ENCODE assay signal across 9 cellular contexts in genomic region chr18:42114310-42114943, GRCh38.
A peak's percentile ranks its signal among the peaks of the same experiment; 100 is the strongest.
DNase-seq lines count a peak whose midpoint lies in the region; ATAC-seq and TF ChIP-seq lines count a peak whose summit lies in the region.
"Had no signal": no experiment of that assay in that cellular context is flagged by ENCODE, and none has a peak within 500 bp of the region (broad histone marks: within the 10 kb centered on the region; RNA-seq: fewer than 3 reads in every experiment).

No MANE protein-coding gene starts in this region.

- no peaks in the 10 kb centered on the region for H3K36me3 Mint-ChIP-seq in naive thymus-derived CD8-positive, alpha-beta T cell

- no peaks in the 10 kb centered on the region for H3K36me3 ChIP-seq in esophagus muscularis mucosa
- no peaks in the 10 kb centered on the region for H3K36me3 ChIP-seq in suprapubic skin
- H3K36me3 ChIP-seq: neutrophil had no signal

- H3K4me3 Mint-ChIP-seq in naive thymus-derived CD8-positive, alpha-beta T cell: peak overlapping the region in 2 of 10 donors; percentile 15 to 25

- no peaks in the 10 kb centered on the region for H3K9me3 Mint-ChIP-seq in naive thymus-derived CD8-positive, alpha-beta T cell

- TF ChIP-seq CTCF in esophagus muscularis mucosa (IDR thresholded peaks at IDR 0.05) (peak; percentile 82 to 93 (median 84)), suprapubic skin (IDR thresholded peaks at IDR 0.05) (peak; percentile 76 to 90)

- peaks cover 1 to 13% (median 10%) of the 10 kb centered on the region in 4 donors for H3K4me1 Mint-ChIP-seq in naive thymus-derived CD8-positive, alpha-beta T cell

- peak; percentile 87 for ATAC-seq in GM21619 (IDR thresholded peaks at IDR 0.05; ENCODE audit: unreplicated experiment)
- peak; percentile 74 to 77 for ATAC-seq in naive thymus-derived CD8-positive, alpha-beta T cell

- no peak for TF ChIP-seq EP300 in esophagus muscularis mucosa (IDR thresholded peaks at IDR 0.05)
- TF ChIP-seq EP300 in suprapubic skin (IDR thresholded peaks at IDR 0.05): no peak

- peaks cover 0 to 7% (median 2%) of the 10 kb centered on the region in 5 donors for H3K27me3 Mint-ChIP-seq in naive thymus-derived CD8-positive, alpha-beta T cell

- intact Hi-C loops in esophagus muscularis mucosa (cut with DNase I): loop anchor here (5.0 to 10.0 kb wide), 3 partner anchors 160 to 1470 kb away; no protein-coding TSS in a partner anchor

- H3K4me1 ChIP-seq in esophagus muscularis mucosa: peaks cover 0 to 13% (median 8%) of the 10 kb centered on the region in 4 donors
- peaks cover 6% of the 10 kb centered on the region for H3K4me1 ChIP-seq in suprapubic skin

- H3K27ac ChIP-seq in esophagus muscularis mucosa (replicated peaks in 1 of 4): peak overlapping the region in 1 of 4 donors; percentile 18
- H3K27ac ChIP-seq in suprapubic skin: no peak overlapping the region
- H3K27ac ChIP-seq: neutrophil had no signal

- POLR2A ChIA-PET in naive thymus-derived CD8-positive, alpha-beta T cell (lab: Charles Lee): no interaction called here

- H3K9me3 ChIP-seq in esophagus muscularis mucosa (no peaks in the 10 kb centered on the region), suprapubic skin (no peaks in the 10 kb centered on the region)
- H3K9me3 ChIP-seq: neutrophil had no signal

- WGBS in esophagus muscularis mucosa: 22% methylated on average over 7 of the region's 7 CpGs
- 21% methylated on average over 7 of the region's 7 CpGs for WGBS in suprapubic skin

- TF ChIP-seq POLR2A in esophagus muscularis mucosa (IDR thresholded peaks at IDR 0.05; ENCODE audit: low read depth): no peak
- no peak for TF ChIP-seq POLR2A in suprapubic skin (IDR thresholded peaks at IDR 0.05)

- H3K4me3 ChIP-seq in esophagus muscularis mucosa: no peak overlapping the region
- H3K4me3 ChIP-seq in suprapubic skin: no peak overlapping the region

- peak overlapping the region in 3 of 10 donors; percentile 8 to 28 (median 23) for H3K27ac Mint-ChIP-seq in naive thymus-derived CD8-positive, alpha-beta T cell

- DNase-seq in Daoy (ENCODE audit: low read depth) (peak; percentile 32), HuH-7 (ENCODE audit: low spot score) (peak; percentile 27), NOMO-1 treated with dmso at 0.1 percent for 144 hours (lab: John Stamatoyannopoulos, UW; ENCODE audit: unreplicated experiment) (peak; percentile 52), activated T-cell treated with anti-CD3 and anti-CD28 coated beads for 24 hours (ENCODE audit: low read depth) (peak; percentile 40), esophagus muscularis mucosa (ENCODE audit: extremely low spot score) (no peak), suprapubic skin (ENCODE audit: low spot score in 2 of 2) (peak in 1 of 2 donors; percentile 81)
- peak; percentile 9 to 71 (median 58) for DNase-seq in naive thymus-derived CD8-positive, alpha-beta T cell

- H3K27me3 ChIP-seq in esophagus muscularis mucosa (no peaks in the 10 kb centered on the region), suprapubic skin (no peaks in the 10 kb centered on the region)
